ENCODE assay signal across 1 cellular context in the genomic region with DNA sequence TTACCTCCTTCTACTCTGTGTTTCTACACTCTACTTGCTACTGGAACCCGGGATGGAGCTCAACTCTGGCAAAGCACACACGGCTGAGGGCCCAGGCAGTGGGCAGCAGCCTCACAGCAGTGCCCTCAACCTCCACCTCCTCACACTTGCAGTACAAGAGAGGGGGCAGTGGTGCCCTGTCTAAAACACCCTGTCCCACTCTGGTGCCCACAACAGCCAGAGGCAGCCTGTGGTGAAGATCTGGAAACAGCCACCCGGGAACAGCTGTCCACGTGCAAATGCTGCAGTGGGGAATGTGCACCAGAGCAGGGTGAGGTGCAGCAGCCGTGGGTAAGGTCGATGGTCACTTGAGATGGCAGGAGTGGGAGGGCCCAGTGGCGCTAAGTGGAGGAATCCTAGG.
TF ChIP-seq lines count a peak whose summit lies in the region.

No MANE protein-coding gene starts in this region.

TF ChIP-seq in HepG2, 621 proteins besides CTCF, POLR2A, EP300 and RAD21:
- TF ChIP-seq SMARCE1 (IDR thresholded peaks at IDR 0.05; ENCODE audit: borderline replicate concordance), result no peak
- TF ChIP-seq ARHGAP35 (CRISPR knock-in tag; IDR thresholded peaks at IDR 0.05; ENCODE audit: borderline replicate concordance), result no peak
- no peak for TF ChIP-seq ZZZ3 (CRISPR knock-in tag; IDR thresholded peaks at IDR 0.05; ENCODE audit: borderline replicate concordance)
